Comparison of ENCODE assay signal across 8 cellular contexts in genomic region chr18:48410095-48410920, GRCh38. TPM values are rescaled to one million over a fixed set of nuclear protein-coding genes. Genes with fewer than 3 reads are reported as not detected.
A peak's percentile ranks its signal among the peaks of the same experiment; 100 is the strongest.
DNase-seq lines count a peak whose midpoint lies in the region; ATAC-seq, FAIRE-seq and TF ChIP-seq lines count a peak whose summit lies in the region.

No MANE protein-coding gene starts in this region.

- FAIRE-seq in HepG2 (lab: Jason Lieb, UNC) = no peak

- H3K4me1 ChIP-seq in HepG2 (ENCODE audit: insufficient read depth, low read length) = peaks cover 6% of the 10 kb centered on the region; the same call in 1 of the 2 replicates

- CTCF ChIA-PET in AG04450 (lab: Charles Lee) = no interaction called here
- CTCF ChIA-PET in HepG2 (lab: Yijun Ruan, JAX; ENCODE audit: low intra/inter-chr PET ratio, low total read pairs) = no interaction called here

- no peaks in the 10 kb centered on the region; the same call in 1 of the 2 replicates for H4K20me1 ChIP-seq in HepG2 (ENCODE audit: insufficient read depth, low read length)

- peak overlapping the region; percentile 70 for H3K4me3 ChIP-seq in AG04450 (ENCODE audit: low read depth, low read length)
- H3K4me3 ChIP-seq in HepG2 (replicated peaks in 1 of 3; ENCODE audit: insufficient read depth in 1 of 3, low read depth in 2 of 3, low read length in 3 of 3) = peak overlapping the region; percentile 54 to 74 (median 66)

- TF ChIP-seq RAD21 in HepG2 (CRISPR knock-in tag; IDR thresholded peaks at IDR 0.05) = no peak

- H3K27ac ChIP-seq in AG04450 (ENCODE audit: low read depth, low read length) = no peak overlapping the region
- H3K27ac ChIP-seq in HepG2 (ENCODE audit: extremely low read length, insufficient read depth, low read length) = no peak overlapping the region

- in situ Hi-C loops in HepG2 (cut with HindIII; ENCODE audit: extremely low pct_ligation_motif_present, low pct_unique_long_range_greater_than_20kb) = no loop called here

- peak overlapping the region; percentile 74 for H3K4me2 ChIP-seq in HepG2 (ENCODE audit: low read depth, low read length)

- 4% methylated on average over 23 of the region's 77 CpGs for WGBS in HepG2 (ENCODE audit: low lambda C conversion rate)

- no peak for TF ChIP-seq CTCF in AG04450 (IDR thresholded peaks at IDR 0.05; ENCODE audit: low read depth, low read length)
- TF ChIP-seq CTCF in HepG2 (CRISPR knock-in tag; IDR thresholded peaks at IDR 0.05) = no peak

- intact Hi-C loops in HepG2 (cut with micrococcal nuclease; ENCODE audit: unreplicated experiment) = loop anchor here (2.0 kb wide), 1 partner anchor 54 kb away; no protein-coding TSS in a partner anchor

- H3K9me3 ChIP-seq in AG04450 (ENCODE audit: control insufficient read depth, insufficient read depth, low read length) (no peaks in the 10 kb centered on the region; the same call in 1 of the 2 replicates), HepG2 (ENCODE audit: low read length) (no peaks in the 10 kb centered on the region)

- H3K9ac ChIP-seq in HepG2 (ENCODE audit: insufficient read depth, low read depth, low read length) = no peak overlapping the region

- no peaks in the 10 kb centered on the region for H3K79me2 ChIP-seq in HepG2 (ENCODE audit: insufficient read depth, low read length)

- ATAC-seq in GM19023 (IDR thresholded peaks at IDR 0.05; ENCODE audit: unreplicated experiment) = peak; percentile 96
- peak; percentile 92 for ATAC-seq in HG03159 (IDR thresholded peaks at IDR 0.05; ENCODE audit: unreplicated experiment)
- ATAC-seq in HepG2 = peak; percentile 98

- DNase-seq in AG04450 (ENCODE audit: low read depth, low spot score) = peak; percentile 27
- peak; percentile 95 for DNase-seq in NCI-H345 (lab: John Stamatoyannopoulos, UW)
- DNase-seq in activated CD4-positive, alpha-beta T cell treated with anti-CD3 and anti-CD28 coated beads, Interleukin-2, amount 50 U/mL, for 1 hour = peak; percentile 50
- peak; percentile 87 for DNase-seq in dermis blood vessel endothelial cell
- DNase-seq in HepG2 (ENCODE audit: low spot score) = peak; percentile 65
- peak; percentile 48 to 78 for DNase-seq in stimulated activated CD4-positive, alpha-beta T cell treated with anti-CD3 and anti-CD28 coated beads, Interleukin-1b, Interleukin-23, amount 100 ng/mL, for 4 hours (ENCODE audit: low read depth in 2 of 2)

- peaks cover 49% of the 10 kb centered on the region for H3K27me3 ChIP-seq in AG04450 (ENCODE audit: control insufficient read depth, insufficient read depth, low read length)
- peaks cover 16 to 54% of the 10 kb centered on the region in 2 experiments for H3K27me3 ChIP-seq in HepG2 (ENCODE audit: control insufficient read depth in 1 of 2, insufficient read depth in 2 of 2, low read length in 2 of 2)

- BruUV-seq in HepG2 (replicated peaks; lab: Mats Ljungman, UMichigan) = no TSS peak

- TF ChIP-seq POLR2A in HepG2 (IDR thresholded peaks at IDR 0.05; ENCODE audit: insufficient read depth in 1 of 2, low read depth in 2 of 2, low read length in 2 of 2) = no peak

- no peak overlapping the region for H2AFZ ChIP-seq in HepG2 (ENCODE audit: low read length)

- TF ChIP-seq EP300 in HepG2 (IDR thresholded peaks at IDR 0.05; ENCODE audit: low read depth in 2 of 2, low read length in 2 of 2) = no peak
- no peak for TF ChIP-seq EP300 in HepG2 (CRISPR knock-in tag; IDR thresholded peaks at IDR 0.05; ENCODE audit: borderline replicate concordance)

- POLR2A ChIA-PET in AG04450 (lab: Yijun Ruan, JAX) (no interaction called here), HepG2 (lab: Yijun Ruan, JAX) (no interaction called here)

- H3K36me3 ChIP-seq in HepG2 (replicated peaks in 1 of 2; ENCODE audit: control insufficient read depth in 1 of 2, insufficient read depth in 2 of 2, low read length in 2 of 2) = no peaks in the 10 kb centered on the region

TF ChIP-seq in HepG2, 621 proteins besides CTCF, POLR2A, EP300 and RAD21 (continues in another document):
- TF ChIP-seq KLF9 (CRISPR knock-in tag; IDR thresholded peaks at IDR 0.05; ENCODE audit: low read depth) (no peak), ZNF264 (CRISPR knock-in tag; IDR thresholded peaks at IDR 0.05) (no peak), ZNF224 (CRISPR knock-in tag; IDR thresholded peaks at IDR 0.05) (no peak), CEBPZ (IDR thresholded peaks at IDR 0.05; ENCODE audit: low read length) (no peak), FOSL2 (CRISPR knock-in tag; IDR thresholded peaks at IDR 0.05) (no peak)
- TF ChIP-seq, protein P1, sequence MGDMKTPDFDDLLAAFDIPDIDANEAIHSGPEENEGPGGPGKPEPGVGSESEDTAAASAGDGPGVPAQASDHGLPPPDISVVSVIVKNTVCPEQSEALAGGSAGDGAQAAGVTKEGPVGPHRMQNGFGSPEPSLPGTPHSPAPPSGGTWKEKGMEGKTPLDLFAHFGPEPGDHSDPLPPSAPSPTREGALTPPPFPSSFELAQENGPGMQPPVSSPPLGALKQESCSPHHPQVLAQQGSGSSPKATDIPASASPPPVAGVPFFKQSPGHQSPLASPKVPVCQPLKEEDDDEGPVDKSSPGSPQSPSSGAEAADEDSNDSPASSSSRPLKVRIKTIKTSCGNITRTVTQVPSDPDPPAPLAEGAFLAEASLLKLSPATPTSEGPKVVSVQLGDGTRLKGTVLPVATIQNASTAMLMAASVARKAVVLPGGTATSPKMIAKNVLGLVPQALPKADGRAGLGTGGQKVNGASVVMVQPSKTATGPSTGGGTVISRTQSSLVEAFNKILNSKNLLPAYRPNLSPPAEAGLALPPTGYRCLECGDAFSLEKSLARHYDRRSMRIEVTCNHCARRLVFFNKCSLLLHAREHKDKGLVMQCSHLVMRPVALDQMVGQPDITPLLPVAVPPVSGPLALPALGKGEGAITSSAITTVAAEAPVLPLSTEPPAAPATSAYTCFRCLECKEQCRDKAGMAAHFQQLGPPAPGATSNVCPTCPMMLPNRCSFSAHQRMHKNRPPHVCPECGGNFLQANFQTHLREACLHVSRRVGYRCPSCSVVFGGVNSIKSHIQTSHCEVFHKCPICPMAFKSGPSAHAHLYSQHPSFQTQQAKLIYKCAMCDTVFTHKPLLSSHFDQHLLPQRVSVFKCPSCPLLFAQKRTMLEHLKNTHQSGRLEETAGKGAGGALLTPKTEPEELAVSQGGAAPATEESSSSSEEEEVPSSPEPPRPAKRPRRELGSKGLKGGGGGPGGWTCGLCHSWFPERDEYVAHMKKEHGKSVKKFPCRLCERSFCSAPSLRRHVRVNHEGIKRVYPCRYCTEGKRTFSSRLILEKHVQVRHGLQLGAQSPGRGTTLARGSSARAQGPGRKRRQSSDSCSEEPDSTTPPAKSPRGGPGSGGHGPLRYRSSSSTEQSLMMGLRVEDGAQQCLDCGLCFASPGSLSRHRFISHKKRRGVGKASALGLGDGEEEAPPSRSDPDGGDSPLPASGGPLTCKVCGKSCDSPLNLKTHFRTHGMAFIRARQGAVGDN (CRISPR knock-in tag; IDR thresholded peaks at IDR 0.05) = peak; percentile 61

RNA-seq across cellular contexts. Expression of gene ZBTB7C, which starts 1.1 kb away (rescaled TPM):
- polyA plus RNA-seq in AG04450 (2011; rRNA removed) = not detected in 2 replicates
- 0.13 TPM in 1 of 2 replicates, not detected in the other for polyA minus RNA-seq in AG04450 (2011; rRNA and poly(A)+ RNA removed)
- total RNA-seq in dermis blood vessel endothelial cell = under 0.01 TPM in 1 of 2 replicates, not detected in the other
- 0.04 TPM in 1 of 2 replicates, not detected in the other for total RNA-seq in HepG2 (2016; rRNA removed; fragmentation: Illumina TruSeq; extraction: Trizol)
- 0.10 TPM in 1 of 2 replicates, not detected in the other for total RNA-seq in HepG2 (2016; cell fraction: cytosol; rRNA removed; fragmentation: Illumina TruSeq; extraction: Trizol; ENCODE audit: low read depth)
- 0.02 TPM in 1 of 2 replicates, not detected in the other for total RNA-seq in HepG2 (2016; cell fraction: insoluble cytoplasmic fraction; rRNA removed; fragmentation: Illumina TruSeq; extraction: Trizol)
- total RNA-seq in HepG2 (2016; cell fraction: membrane; rRNA removed; fragmentation: Illumina TruSeq; extraction: Trizol) = 0.07 TPM in 1 of 2 replicates, not detected in the other
- total RNA-seq in HepG2 (2016; cell fraction: nucleus; rRNA removed; fragmentation: Illumina TruSeq; extraction: Trizol) = 0.06 TPM in 1 of 2 replicates, not detected in the other
- polyA plus RNA-seq in HepG2 (2011; rRNA removed) = 0.01 TPM in 1 of 2 replicates, not detected in the other
- 0.01 TPM in 1 of 2 replicates, not detected in the other for polyA plus RNA-seq in HepG2 (2011; cell fraction: cytosol; rRNA removed)
- not detected in 2 replicates for polyA plus RNA-seq in HepG2 (2011; cell fraction: nucleus; rRNA removed)
- polyA plus RNA-seq in HepG2 (2012) = 0.03 and 0.09 TPM in 2 replicates
- polyA plus RNA-seq in HepG2 (2016; cell fraction: cytosol; fragmentation: Illumina TruSeq; extraction: Trizol; ENCODE audit: low read depth) = not detected in 2 replicates
- polyA plus RNA-seq in HepG2 (2016; cell fraction: insoluble cytoplasmic fraction; fragmentation: Illumina TruSeq; extraction: Trizol; ENCODE audit: low read depth) = not detected in 2 replicates
- polyA plus RNA-seq in HepG2 (2016; cell fraction: membrane; fragmentation: Illumina TruSeq; extraction: Trizol; ENCODE audit: low read depth) = not detected in 2 replicates
- polyA plus RNA-seq in HepG2 (2016; cell fraction: nucleus; fragmentation: Illumina TruSeq; extraction: Trizol; ENCODE audit: insufficient read depth, low read depth) = not detected in 2 replicates
- 0.12 and 4.7 TPM in 2 replicates for polyA minus RNA-seq in HepG2 (2011; rRNA and poly(A)+ RNA removed; ENCODE audit: low replicate concordance)
- not detected in 2 replicates for polyA minus RNA-seq in HepG2 (2011; cell fraction: cytosol; rRNA and poly(A)+ RNA removed)
- polyA minus RNA-seq in HepG2 (2011; cell fraction: nucleus; rRNA and poly(A)+ RNA removed) = 0.13 TPM in 1 of 2 replicates, not detected in the other

Comparison
In these comparisons a context has a peak if more than half of its experiments do, and no peak if none do; other contexts are left out.
1. DNase-seq: peak in every context shown above with its lines; median percentile 95 in NCI-H345; 87 in dermis blood vessel endothelial cell; 65 in HepG2; 63 in stimulated activated CD4-positive, alpha-beta T cell treated with anti-CD3 and anti-CD28 coated beads, Interleukin-1b, Interleukin-23, amount 100 ng/mL, for 4 hours; 50 in activated CD4-positive, alpha-beta T cell treated with anti-CD3 and anti-CD28 coated beads, Interleukin-2, amount 50 U/mL, for 1 hour; 27 in AG04450.